In genomic region chr22:50541667-50542026, GRCh38 we compare ENCODE assay signal across 11 cellular contexts. TPM values are rescaled to one million over a fixed set of nuclear protein-coding genes. Genes with fewer than 3 reads are reported as not detected.
DNase-seq lines count a peak whose midpoint lies in the region; ATAC-seq, FAIRE-seq and TF ChIP-seq lines count a peak whose summit lies in the region.
"Not testable (repeated sequence)": the region's sequence is repeated elsewhere in the genome, so short reads cannot be mapped to it uniquely, and the experiment has no call there.
"Had no signal": no experiment of that assay in that cellular context is flagged by ENCODE, and none has a peak within 500 bp of the region (broad histone marks: within the 10 kb centered on the region; RNA-seq: fewer than 3 reads in every experiment).

No MANE protein-coding gene starts in this region.

- H3K79me2 ChIP-seq in GM12878 (ENCODE audit: control insufficient read depth, insufficient read depth, low read length), result not testable (repeated sequence)

- H3K36me3 Mint-ChIP-seq in activated B cell treated with CpG ODN at 0.5 μM for 24 hours (ENCODE audit: low read depth); stimulated activated naive CD8-positive, alpha-beta T cell treated with anti-CD3 and anti-CD28 coated beads, Interleukin-15, Interleukin-2, amounts not matched to agents 100 ng/mL and 50 ng/mL, for 24 hours (ENCODE audit: low read depth): not testable (repeated sequence)

- POLR2A ChIA-PET in activated B cell treated with CpG ODN at 0.5 μM for 24 hours (lab: Charles Lee), result interaction anchor here (1.0 to 16.7 kb wide), 13 partner anchors 9 to 351 kb away, joined by 3 to 946 read pairs (median 13); partner anchors contain the start of genes CHKB, LMF2, NCAPH2 and SCO2
- POLR2A ChIA-PET in GM12878 (lab: Charles Lee), result interaction anchor here (1.0 to 10.0 kb wide), 6 partner anchors 9 to 291 kb away, joined by 3 to 232 read pairs (median 6); partner anchors contain the start of genes CHKB, LMF2, NCAPH2 and SCO2

- DNase-seq in NK-92 treated with Interleukin-12 subunit alpha and Interleukin-12 subunit beta, amount 100 ng/mL, for 24 hours (lab: John Stamatoyannopoulos, UW), result peak; percentile 50
- not testable (repeated sequence) for DNase-seq in activated B cell treated with CpG ODN at 0.5 μM for 24 hours; GM12878 (ENCODE audit: low read depth, low spot score)
- DNase-seq in fibroblast of the conjunctiva (ENCODE audit: low read depth) (peak; percentile 93), mucosa of descending colon (peak in 2 of 3 donors; percentile 31 to 68)

- peak overlapping the region; percentile 91 for H3K27ac Mint-ChIP-seq in activated B cell treated with CpG ODN at 0.5 μM for 24 hours
- peak overlapping the region; percentile 96 for H3K27ac Mint-ChIP-seq in stimulated activated naive CD8-positive, alpha-beta T cell treated with anti-CD3 and anti-CD28 coated beads, Interleukin-15, Interleukin-2, amounts not matched to agents 100 ng/mL and 50 ng/mL, for 24 hours

- not testable (repeated sequence) for H2AFZ ChIP-seq in GM12878 (ENCODE audit: control insufficient read depth, low read depth, low read length)

- H3K4me1 Mint-ChIP-seq in activated B cell treated with CpG ODN at 0.5 μM for 24 hours, result peaks cover 68% of the 10 kb centered on the region
- H3K4me1 Mint-ChIP-seq in stimulated activated naive CD8-positive, alpha-beta T cell treated with anti-CD3 and anti-CD28 coated beads, Interleukin-15, Interleukin-2, amounts not matched to agents 100 ng/mL and 50 ng/mL, for 24 hours (ENCODE audit: low read depth), result peaks cover 84% of the 10 kb centered on the region

- TF ChIP-seq RAD21 in GM12878 (IDR thresholded peaks at IDR 0.05; ENCODE audit: insufficient read depth, low read depth, low read length), result not testable (repeated sequence)

- in situ Hi-C loops in GM12878 (cut with MboI), result not testable (repeated sequence)

- not testable (repeated sequence) for TF ChIP-seq POLR2A in GM12878 (IDR thresholded peaks at IDR 0.05; ENCODE audit: low read depth, low read length)

- H3K9ac ChIP-seq in BLaER1 treated with 17β-estradiol and CSF1 and Interleukin-3, amounts not matched to agents 10 nM and 100 nM, result peak overlapping the region in 10 of 11 experiments; percentile 30 to 94 (median 84); a peak in 12 of 22 replicates
- H3K9ac ChIP-seq in GM12878 (ENCODE audit: control insufficient read depth, insufficient read depth, low read length), result peak overlapping the region; percentile 97

- H3K9me3 ChIP-seq in BLaER1 treated with 17β-estradiol and CSF1 and Interleukin-3, amounts not matched to agents 10 nM and 100 nM (replicated peaks in 1 of 11), result peaks cover 0 to 75% (median 43%) of the 10 kb centered on the region in 11 experiments; a peak in 13 of 22 replicates
- H3K9me3 ChIP-seq in GM12878 (replicated peaks; ENCODE audit: control insufficient read depth, insufficient read depth, low read length); mucosa of descending colon: not testable (repeated sequence)

- H4K20me1 ChIP-seq in BLaER1 treated with 17β-estradiol and CSF1 and Interleukin-3, amounts not matched to agents 10 nM and 100 nM; GM12878 (ENCODE audit: control insufficient read depth, insufficient read depth): not testable (repeated sequence)

- SMC1A ChIA-PET in GM12878 (lab: Charles Lee; ENCODE audit: uncharacterized antibody, unreplicated experiment), result interaction anchor here (3.0 to 3.7 kb wide), 2 partner anchors 10 to 14 kb away, joined by 18 to 58 read pairs; partner anchors contain the start of genes SCO2 and TYMP

- not testable (repeated sequence) for TF ChIP-seq CTCF in activated B cell treated with CpG ODN at 0.5 μM for 24 hours (IDR thresholded peaks at IDR 0.05); GM12878 (IDR thresholded peaks at IDR 0.05 in 2 of 3, conservative IDR thresholded peaks at IDR 0.05 in 1 of 3; ENCODE audit: control insufficient read depth in 2 of 3, extremely low read depth in 1 of 3, insufficient read depth in 1 of 3, low read depth in 3 of 3, low read length in 3 of 3); mucosa of descending colon (IDR thresholded peaks at IDR 0.05)

- not testable (repeated sequence) for BruUV-seq in GM12878 (replicated peaks; lab: Mats Ljungman, UMichigan)

- H3K4me2 ChIP-seq in BLaER1 treated with 17β-estradiol and CSF1 and Interleukin-3, amounts not matched to agents 10 nM and 100 nM, result peak overlapping the region; percentile 34 to 84 (median 66); a peak in 21 of 22 replicates
- peak overlapping the region; percentile 76 for H3K4me2 ChIP-seq in GM12878 (ENCODE audit: control insufficient read depth, insufficient read depth)

- H3K27ac ChIP-seq in BLaER1 treated with 17β-estradiol and CSF1 and Interleukin-3, amounts not matched to agents 10 nM and 100 nM, result peak overlapping the region; percentile 93 to 100 (median 97)
- H3K27ac ChIP-seq in GM12878 (ENCODE audit: control insufficient read depth, insufficient read depth), result peak overlapping the region; percentile 100

- intact Hi-C loops in activated B cell treated with CpG ODN at 0.5 μM for 24 hours (cut with micrococcal nuclease) (loop anchor here (5.0 to 10.0 kb wide), 2 partner anchors 69 to 577 kb away; partner anchors contain the start of gene PIM3), GM12878 (cut with micrococcal nuclease; ENCODE audit: unreplicated experiment) (loop anchor here (1.0 to 5.0 kb wide), 2 partner anchors 21 to 81 kb away; partner anchors contain the start of gene SYCE3)
- intact Hi-C loops in mucosa of descending colon (cut with DNase I, micrococcal nuclease), result not testable (repeated sequence)

- H3K27me3 Mint-ChIP-seq in activated B cell treated with CpG ODN at 0.5 μM for 24 hours; stimulated activated naive CD8-positive, alpha-beta T cell treated with anti-CD3 and anti-CD28 coated beads, Interleukin-15, Interleukin-2, amounts not matched to agents 100 ng/mL and 50 ng/mL, for 24 hours: not testable (repeated sequence)

- not testable (repeated sequence) for TF ChIP-seq EP300 in GM12878 (IDR thresholded peaks at IDR 0.05; ENCODE audit: borderline replicate concordance in 1 of 2, control insufficient read depth in 1 of 2, low read depth in 2 of 2, low read length in 2 of 2)

- RAD21 ChIA-PET in GM12878 (lab: Charles Lee; ENCODE audit: unreplicated experiment), result interaction anchor here (1.2 to 6.1 kb wide), 5 partner anchors 8 to 80 kb away, joined by 3 to 106 read pairs (median 8); partner anchors contain the start of genes LMF2, NCAPH2, SCO2 and TYMP

- peak; percentile 23 for ATAC-seq in GM18868 (IDR thresholded peaks at IDR 0.05; ENCODE audit: unreplicated experiment)
- not testable (repeated sequence) for ATAC-seq in activated B cell treated with CpG ODN at 0.5 μM for 24 hours (ENCODE audit: low read depth)
- peak; percentile 39 for ATAC-seq in GM12878
- ATAC-seq in mucosa of descending colon, result peak; percentile 43

- H3K4me3 ChIP-seq in BLaER1 treated with 17β-estradiol and CSF1 and Interleukin-3, amounts not matched to agents 10 nM and 100 nM, result peak overlapping the region in 2 of 10 experiments; percentile 35 to 46; a peak in 2 of 20 replicates
- peak overlapping the region; percentile 22; the same call in 1 of the 2 replicates for H3K4me3 ChIP-seq in GM12878
- H3K4me3 ChIP-seq in mucosa of descending colon, result not testable (repeated sequence)

- H3K36me3 ChIP-seq in BLaER1 treated with 17β-estradiol and CSF1 and Interleukin-3, amounts not matched to agents 10 nM and 100 nM, result peaks cover 0 to 24% (median 0%) of the 10 kb centered on the region in 11 experiments; a peak in 5 of 22 replicates
- H3K36me3 ChIP-seq in GM12878 (ENCODE audit: control insufficient read depth in 2 of 2, insufficient read depth in 2 of 2, low read length in 1 of 2); mucosa of descending colon (ENCODE audit: low read depth): not testable (repeated sequence)

- H3K4me3 Mint-ChIP-seq in activated B cell treated with CpG ODN at 0.5 μM for 24 hours, result peak overlapping the region; percentile 85
- peak overlapping the region; percentile 27 for H3K4me3 Mint-ChIP-seq in stimulated activated naive CD8-positive, alpha-beta T cell treated with anti-CD3 and anti-CD28 coated beads, Interleukin-15, Interleukin-2, amounts not matched to agents 100 ng/mL and 50 ng/mL, for 24 hours

- FAIRE-seq in GM12878 (lab: Jason Lieb, UNC), result peak; percentile 75

- H3K27me3 ChIP-seq in BLaER1 treated with 17β-estradiol and CSF1 and Interleukin-3, amounts not matched to agents 10 nM and 100 nM, result peaks cover under 1 to 22% (median 18%) of the 10 kb centered on the region in 11 experiments; a peak in 21 of 22 replicates
- H3K27me3 ChIP-seq in GM12878 (replicated peaks in 1 of 2; ENCODE audit: control insufficient read depth in 2 of 2, insufficient read depth in 2 of 2, low read length in 1 of 2), result not testable (repeated sequence)

- 1% methylated on average over 5 of the region's 5 CpGs for WGBS in GM12878 (ENCODE audit: insufficient coverage, insufficient replicate concordance, low lambda C conversion rate, missing lambda C conversion rate)

- peaks cover 53 to 85% (median 76%) of the 10 kb centered on the region in 10 experiments for H3K4me1 ChIP-seq in BLaER1 treated with 17β-estradiol and CSF1 and Interleukin-3, amounts not matched to agents 10 nM and 100 nM
- H3K4me1 ChIP-seq in GM12878 (ENCODE audit: control insufficient read depth, insufficient read depth, low read length) (peaks cover 55% of the 10 kb centered on the region), mucosa of descending colon (ENCODE audit: low read depth) (peaks cover 19% of the 10 kb centered on the region)

- not testable (repeated sequence) for H3K9me3 Mint-ChIP-seq in activated B cell treated with CpG ODN at 0.5 μM for 24 hours; stimulated activated naive CD8-positive, alpha-beta T cell treated with anti-CD3 and anti-CD28 coated beads, Interleukin-15, Interleukin-2, amounts not matched to agents 100 ng/mL and 50 ng/mL, for 24 hours

- CTCF ChIA-PET in activated B cell treated with CpG ODN at 0.5 μM for 24 hours (lab: Charles Lee), result interaction anchor here (1.1 to 4.6 kb wide), 3 partner anchors 16 to 79 kb away, joined by 3 to 46 read pairs (median 14); partner anchors contain the start of gene SCO2
- CTCF ChIA-PET in GM12878 (lab: Yijun Ruan, JAX), result interaction anchor here (1.3 to 3.6 kb wide), 6 partner anchors 11 to 80 kb away, joined by 4 to 37 read pairs (median 13); partner anchors contain the start of genes SCO2 and SYCE3

RNA-seq across cellular contexts. Expression of gene KLHDC7B, which starts 4.1 kb away (rescaled TPM):
- total RNA-seq in activated B cell treated with CpG ODN at 0.5 μM for 24 hours (4.9 and 5.2 TPM in 2 replicates), GM12878 (2014; rRNA removed) (1.3 and 1.5 TPM in 2 replicates), GM12878 (2014; rRNA removed; fragmentation: Illumina TruSeq; extraction: Trizol) (0.32 and 0.63 TPM in 2 replicates), GM12878 (2021) (1.1 and 1.7 TPM in 2 replicates), mucosa of descending colon (1 to 10 TPM in 1 of 3 donors, under 1 TPM in 1, not detected in 1; 0.55 to 1.7 TPM)
- total RNA-seq in GM12878 (2013; cell fraction: nucleolus; rRNA removed), result 2.3 and 2.6 TPM in 2 replicates
- 0.26 TPM for polyA plus RNA-seq in GM12878 (2011; ENCODE audit: low read depth)
- polyA plus RNA-seq in GM12878 (2011; rRNA removed) (not detected in 2 replicates), GM12878 (2014; fragmentation: Illumina TruSeq; extraction: Trizol) (0.59 and 0.65 TPM in 2 replicates), GM12878 (2014; fragmentation: Nextera tagmentation; extraction: Ambion mirVana) (under 1 TPM in 1 of 2 experiments, not detected in 1; 0.05 TPM), GM12878 (2014; rRNA removed) (1.8 and 2.2 TPM in 2 replicates), GM12878 (2016; fragmentation: Nextera tagmentation; extraction: Ambion mirVana) (1 to 10 TPM in 1 of 2 experiments, under 1 TPM in 1; 0.72 to 1.1 TPM)
- polyA plus RNA-seq in GM12878 (2011; cell fraction: cytosol; rRNA removed), result 0.01 and 0.03 TPM in 2 replicates
- 0.03 and 0.04 TPM in 2 replicates for polyA plus RNA-seq in GM12878 (2011; cell fraction: nucleus; rRNA removed)
- polyA plus RNA-seq in GM12878 (2012), result 1.5 and 1.9 TPM in 2 replicates
- not detected in 2 replicates for polyA minus RNA-seq in GM12878 (2011; rRNA and poly(A)+ RNA removed)
- polyA minus RNA-seq in GM12878 (2011; cell fraction: cytosol; rRNA and poly(A)+ RNA removed), result 0.31 TPM in 1 of 2 replicates, not detected in the other
- 0.10 TPM in 1 of 2 replicates, not detected in the other for polyA minus RNA-seq in GM12878 (2011; cell fraction: nucleus; rRNA and poly(A)+ RNA removed)
- total RNA-seq: ascending aorta, gastrocnemius medialis, lung microvascular endothelial cell had no signal

RNA-seq across cellular contexts. Expression of gene TYMP, which starts 11.8 kb away (rescaled TPM):
- total RNA-seq in activated B cell treated with CpG ODN at 0.5 μM for 24 hours (91.8 and 92.9 TPM in 2 replicates), GM12878 (2014; rRNA removed) (39.8 and 40.8 TPM in 2 replicates), GM12878 (2014; rRNA removed; fragmentation: Illumina TruSeq; extraction: Trizol) (8.9 and 9.8 TPM in 2 replicates), GM12878 (2021) (53.2 and 53.9 TPM in 2 replicates), mucosa of descending colon (10 to 100 TPM; 27.7 to 88.7 (median 34.8) TPM)
- 57.1 and 63.5 TPM in 2 replicates for total RNA-seq in GM12878 (2013; cell fraction: nucleolus; rRNA removed)
- polyA plus RNA-seq in GM12878 (2011; ENCODE audit: low read depth), result 9.5 TPM
- polyA plus RNA-seq in GM12878 (2011; rRNA removed) (8.8 and 21.0 TPM in 2 replicates), GM12878 (2014; fragmentation: Illumina TruSeq; extraction: Trizol) (3.0 and 5.6 TPM in 2 replicates), GM12878 (2014; fragmentation: Nextera tagmentation; extraction: Ambion mirVana) (under 1 TPM; 0.42 to 0.91 TPM), GM12878 (2014; rRNA removed) (55.7 and 57.8 TPM in 2 replicates), GM12878 (2016; fragmentation: Nextera tagmentation; extraction: Ambion mirVana) (10 to 100 TPM; 28.3 to 37.7 TPM)
- 29.5 and 58.9 TPM in 2 replicates for polyA plus RNA-seq in GM12878 (2011; cell fraction: cytosol; rRNA removed)
- polyA plus RNA-seq in GM12878 (2011; cell fraction: nucleus; rRNA removed), result 283 and 296 TPM in 2 replicates
- polyA plus RNA-seq in GM12878 (2012), result 32.9 and 38.1 TPM in 2 replicates
- polyA minus RNA-seq in GM12878 (2011; rRNA and poly(A)+ RNA removed), result 12.4 and 23.6 TPM in 2 replicates
- 11.2 and 12.8 TPM in 2 replicates for polyA minus RNA-seq in GM12878 (2011; cell fraction: cytosol; rRNA and poly(A)+ RNA removed)
- 22.4 and 35.5 TPM in 2 replicates for polyA minus RNA-seq in GM12878 (2011; cell fraction: nucleus; rRNA and poly(A)+ RNA removed)

RNA-seq across cellular contexts. Expression of gene SCO2, which starts 16.2 kb away (rescaled TPM):
- total RNA-seq in activated B cell treated with CpG ODN at 0.5 μM for 24 hours (7.1 and 11.6 TPM in 2 replicates), GM12878 (2014; rRNA removed) (2.8 and 4.4 TPM in 2 replicates), GM12878 (2014; rRNA removed; fragmentation: Illumina TruSeq; extraction: Trizol) (0.32 and 0.36 TPM in 2 replicates), GM12878 (2021) (6.4 and 16.0 TPM in 2 replicates), mucosa of descending colon (10 to 100 TPM in 1 of 3 donors, 1 to 10 TPM in 1, not detected in 1; 5.4 to 14.6 TPM)
- total RNA-seq in GM12878 (2013; cell fraction: nucleolus; rRNA removed), result not detected in 2 replicates
- 5.6 TPM for polyA plus RNA-seq in GM12878 (2011; ENCODE audit: low read depth)
- polyA plus RNA-seq in GM12878 (2011; rRNA removed) (2.0 and 2.2 TPM in 2 replicates), GM12878 (2014; fragmentation: Illumina TruSeq; extraction: Trizol) (0.18 TPM in 1 of 2 replicates, not detected in the other), GM12878 (2014; fragmentation: Nextera tagmentation; extraction: Ambion mirVana) (1 to 10 TPM in 1 of 2 experiments, not detected in 1; 1.0 TPM), GM12878 (2014; rRNA removed) (2.4 and 7.1 TPM in 2 replicates), GM12878 (2016; fragmentation: Nextera tagmentation; extraction: Ambion mirVana) (10 to 100 TPM; 14.0 to 16.0 TPM)
- 8.5 and 9.4 TPM in 2 replicates for polyA plus RNA-seq in GM12878 (2011; cell fraction: cytosol; rRNA removed)
- 10.9 and 11.6 TPM in 2 replicates for polyA plus RNA-seq in GM12878 (2011; cell fraction: nucleus; rRNA removed)
- 4.7 and 8.2 TPM in 2 replicates for polyA plus RNA-seq in GM12878 (2012)
- 2.0 TPM in 1 of 2 replicates, not detected in the other for polyA minus RNA-seq in GM12878 (2011; rRNA and poly(A)+ RNA removed)
- 4.2 TPM in 1 of 2 replicates, not detected in the other for polyA minus RNA-seq in GM12878 (2011; cell fraction: cytosol; rRNA and poly(A)+ RNA removed)
- not detected in 2 replicates for polyA minus RNA-seq in GM12878 (2011; cell fraction: nucleus; rRNA and poly(A)+ RNA removed)
- total RNA-seq: ascending aorta had no signal

RNA-seq across cellular contexts. Expression of gene SYCE3, which starts 21.1 kb away (rescaled TPM):
- total RNA-seq in activated B cell treated with CpG ODN at 0.5 μM for 24 hours, result not detected in 2 replicates
- not detected in 2 replicates for total RNA-seq in GM12878 (2013; cell fraction: nucleolus; rRNA removed)
- total RNA-seq in GM12878 (2014; rRNA removed), result not detected in 2 replicates
- 0.76 TPM in 1 of 2 replicates, not detected in the other for total RNA-seq in GM12878 (2014; rRNA removed; fragmentation: Illumina TruSeq; extraction: Trizol)
- total RNA-seq in GM12878 (2021), result not detected in 2 replicates
- not detected for polyA plus RNA-seq in GM12878 (2011; ENCODE audit: low read depth)
- 0.79 and 1.1 TPM in 2 replicates for polyA plus RNA-seq in GM12878 (2011; rRNA removed)
- polyA plus RNA-seq in GM12878 (2011; cell fraction: cytosol; rRNA removed), result 0.64 TPM in 2 replicates
- polyA plus RNA-seq in GM12878 (2011; cell fraction: nucleus; rRNA removed), result not detected in 2 replicates
- polyA plus RNA-seq in GM12878 (2012), result 1.6 and 1.8 TPM in 2 replicates
- polyA plus RNA-seq in GM12878 (2014; fragmentation: Illumina TruSeq; extraction: Trizol), result 0.38 TPM in 1 of 2 replicates, not detected in the other
- polyA plus RNA-seq in GM12878 (2014; fragmentation: Nextera tagmentation; extraction: Ambion mirVana), result under 1 TPM; 0.76 to 0.91 TPM
- not detected in 2 replicates for polyA plus RNA-seq in GM12878 (2014; rRNA removed)
- polyA plus RNA-seq in GM12878 (2016; fragmentation: Nextera tagmentation; extraction: Ambion mirVana), result under 1 TPM in 1 of 2 experiments, not detected in 1; 0.43 TPM
- not detected in 2 replicates for polyA minus RNA-seq in GM12878 (2011; rRNA and poly(A)+ RNA removed)
- not detected in 2 replicates for polyA minus RNA-seq in GM12878 (2011; cell fraction: cytosol; rRNA and poly(A)+ RNA removed)
- not detected in 2 replicates for polyA minus RNA-seq in GM12878 (2011; cell fraction: nucleus; rRNA and poly(A)+ RNA removed)
- not detected for total RNA-seq in mucosa of descending colon
- total RNA-seq: ascending aorta, gastrocnemius medialis, lung microvascular endothelial cell had no signal

RNA-seq across cellular contexts. Expression of gene NCAPH2, which starts 33.6 kb away (rescaled TPM):
- total RNA-seq in activated B cell treated with CpG ODN at 0.5 μM for 24 hours (63.9 and 68.2 TPM in 2 replicates), GM12878 (2014; rRNA removed) (78.5 and 86.1 TPM in 2 replicates), GM12878 (2014; rRNA removed; fragmentation: Illumina TruSeq; extraction: Trizol) (33.9 and 39.4 TPM in 2 replicates), GM12878 (2021) (99.8 and 110 TPM in 2 replicates), mucosa of descending colon (10 to 100 TPM; 32.1 to 41.2 (median 34.0) TPM)
- total RNA-seq in GM12878 (2013; cell fraction: nucleolus; rRNA removed), result 43.3 and 47.4 TPM in 2 replicates
- 19.5 TPM for polyA plus RNA-seq in GM12878 (2011; ENCODE audit: low read depth)
- polyA plus RNA-seq in GM12878 (2011; rRNA removed) (18.4 and 31.9 TPM in 2 replicates), GM12878 (2014; fragmentation: Illumina TruSeq; extraction: Trizol) (22.7 and 36.9 TPM in 2 replicates), GM12878 (2014; fragmentation: Nextera tagmentation; extraction: Ambion mirVana) (10 to 100 TPM in 1 of 2 experiments, 1 to 10 TPM in 1; 5.0 to 16.9 TPM), GM12878 (2014; rRNA removed) (80.3 and 84.2 TPM in 2 replicates), GM12878 (2016; fragmentation: Nextera tagmentation; extraction: Ambion mirVana) (10 to 100 TPM; 81.7 to 85.8 TPM)
- 52.9 and 83.1 TPM in 2 replicates for polyA plus RNA-seq in GM12878 (2011; cell fraction: cytosol; rRNA removed)
- polyA plus RNA-seq in GM12878 (2011; cell fraction: nucleus; rRNA removed), result 135 and 170 TPM in 2 replicates
- 46.8 and 48.7 TPM in 2 replicates for polyA plus RNA-seq in GM12878 (2012)
- polyA minus RNA-seq in GM12878 (2011; rRNA and poly(A)+ RNA removed), result 26.8 and 64.7 TPM in 2 replicates
- polyA minus RNA-seq in GM12878 (2011; cell fraction: cytosol; rRNA and poly(A)+ RNA removed), result 31.8 and 32.3 TPM in 2 replicates
- polyA minus RNA-seq in GM12878 (2011; cell fraction: nucleus; rRNA and poly(A)+ RNA removed), result 26.2 and 40.9 TPM in 2 replicates
